In the genomic region with DNA sequence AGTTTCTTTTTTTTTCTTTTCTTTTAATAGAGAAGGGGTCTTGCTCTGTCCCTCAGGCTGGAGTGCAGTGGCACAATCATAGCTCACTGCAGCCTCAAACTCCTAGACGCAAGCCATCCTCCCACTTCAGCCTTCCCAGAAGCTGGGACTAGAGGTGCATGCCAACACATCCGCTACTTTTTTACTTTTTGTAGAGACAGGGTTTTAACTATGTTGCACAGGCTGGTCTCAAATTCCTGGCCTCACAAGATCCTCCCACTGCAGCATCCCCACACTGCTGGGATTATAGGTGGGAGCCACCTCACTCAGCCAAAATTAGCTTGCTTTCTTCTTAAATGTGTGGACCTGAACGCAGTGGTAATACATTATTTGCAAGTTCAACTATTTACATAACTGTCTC, we compare ENCODE assay signal across 13 cellular contexts.
DNase-seq lines count a peak whose midpoint lies in the region; ATAC-seq lines count a peak whose summit lies in the region.
"Had no signal": no experiment of that assay in that cellular context is flagged by ENCODE, and none has a peak within 500 bp of the region (broad histone marks: within the 10 kb centered on the region; RNA-seq: fewer than 3 reads in every experiment).

No MANE protein-coding gene starts in this region.

- WGBS in trophoblast cell (ENCODE audit: extremely low coverage, insufficient coverage, insufficient read length), result no CpG with 5 or more reads among the region's 3 CpGs

- H2BK120ac ChIP-seq in trophoblast cell (ENCODE audit: insufficient read depth, low read length, poor library complexity), result no peak overlapping the region

- H3K36me3 Mint-ChIP-seq in CD4-positive, alpha-beta memory T cell, result peaks cover 20 to 27% of the 10 kb centered on the region in 2 donors
- H3K36me3 Mint-ChIP-seq in activated naive CD8-positive, alpha-beta T cell treated with anti-CD3 and anti-CD28 coated beads, Interleukin-2, amount 50 U/mL, for 24 hours (ENCODE audit: low read depth), result no peaks in the 10 kb centered on the region

- H3K4me3 Mint-ChIP-seq in CD4-positive, alpha-beta memory T cell, result peak overlapping the region; percentile 84 to 98 (median 94)
- peak overlapping the region; percentile 83 for H3K4me3 Mint-ChIP-seq in activated naive CD8-positive, alpha-beta T cell treated with anti-CD3 and anti-CD28 coated beads, Interleukin-2, amount 50 U/mL, for 24 hours

- H3K4me1 ChIP-seq in CD4-positive, alpha-beta memory T cell (ENCODE audit: insufficient read depth, low read length), result peaks cover 98% of the 10 kb centered on the region
- peaks cover 28 to 39% of the 10 kb centered on the region in 2 experiments for H3K4me1 ChIP-seq in trophoblast cell (ENCODE audit: control insufficient read depth in 1 of 2, insufficient read depth in 2 of 2, low read length in 2 of 2)

- peak overlapping the region; percentile 16 for H3K18ac ChIP-seq in trophoblast cell (ENCODE audit: low read length)

- no peak overlapping the region for H3K14ac ChIP-seq in trophoblast cell (ENCODE audit: low read length)

- no peak overlapping the region for H2AK5ac ChIP-seq in trophoblast cell (ENCODE audit: low read length)

- peak overlapping the region; percentile 19 to 40 for H3K4me3 ChIP-seq in CD4-positive, alpha-beta memory T cell (ENCODE audit: low read length in 2 of 2)
- peak overlapping the region; percentile 45 for H3K4me3 ChIP-seq in Jurkat, Clone E6-1 (ENCODE audit: low read length)
- no peak overlapping the region for H3K4me3 ChIP-seq in trophoblast cell (ENCODE audit: low read depth, low read length)
- H3K4me3 ChIP-seq: HAP-1, prostate gland, SK-N-MC had no signal

- H2BK5ac ChIP-seq in trophoblast cell (ENCODE audit: low read depth, low read length, poor library complexity), result no peak overlapping the region

- H3K9me3 Mint-ChIP-seq in CD4-positive, alpha-beta memory T cell, result no peaks in the 10 kb centered on the region
- no peaks in the 10 kb centered on the region for H3K9me3 Mint-ChIP-seq in activated naive CD8-positive, alpha-beta T cell treated with anti-CD3 and anti-CD28 coated beads, Interleukin-2, amount 50 U/mL, for 24 hours
- H3K9me3 Mint-ChIP-seq: memory B cell had no signal

- H4K8ac ChIP-seq in trophoblast cell (ENCODE audit: low read depth, low read length), result no peak overlapping the region

- peak overlapping the region; percentile 39 for H3K4ac ChIP-seq in trophoblast cell (ENCODE audit: low read depth, low read length)

- H2AFZ ChIP-seq in trophoblast cell (ENCODE audit: insufficient read depth, low read length, poor library complexity), result no peak overlapping the region

- H3K27me3 ChIP-seq in CD4-positive, alpha-beta memory T cell (ENCODE audit: insufficient read depth, low read length), result no peaks in the 10 kb centered on the region
- H3K27me3 ChIP-seq in trophoblast cell (ENCODE audit: insufficient read depth, low read length), result no peaks in the 10 kb centered on the region

- H3K27me3 Mint-ChIP-seq in CD4-positive, alpha-beta memory T cell, result no peaks in the 10 kb centered on the region
- H3K27me3 Mint-ChIP-seq in activated naive CD8-positive, alpha-beta T cell treated with anti-CD3 and anti-CD28 coated beads, Interleukin-2, amount 50 U/mL, for 24 hours, result no peaks in the 10 kb centered on the region
- H3K27me3 Mint-ChIP-seq: memory B cell had no signal

- H4K91ac ChIP-seq in trophoblast cell (ENCODE audit: low read depth, low read length), result peak overlapping the region; percentile 7

- ATAC-seq in activated naive CD8-positive, alpha-beta T cell treated with anti-CD3 and anti-CD28 coated beads, Interleukin-2, amount 50 U/mL, for 24 hours, result no peak
- ATAC-seq in GM21360 (IDR thresholded peaks at IDR 0.05; ENCODE audit: unreplicated experiment), result no peak

- H3K36me3 ChIP-seq in CD4-positive, alpha-beta memory T cell (ENCODE audit: insufficient read depth, low read length), result no peaks in the 10 kb centered on the region
- H3K36me3 ChIP-seq in trophoblast cell (ENCODE audit: control insufficient read depth in 1 of 2, insufficient read depth in 2 of 2, low read length in 2 of 2), result no peaks in the 10 kb centered on the region
- H3K36me3 ChIP-seq: HAP-1, prostate gland had no signal

- H3K4me1 Mint-ChIP-seq in CD4-positive, alpha-beta memory T cell, result peaks cover 75 to 97% (median 84%) of the 10 kb centered on the region in 4 donors
- H3K4me1 Mint-ChIP-seq in activated naive CD8-positive, alpha-beta T cell treated with anti-CD3 and anti-CD28 coated beads, Interleukin-2, amount 50 U/mL, for 24 hours, result peaks cover 88% of the 10 kb centered on the region

- no peak overlapping the region for H3K23ac ChIP-seq in trophoblast cell (ENCODE audit: low read length)

- H3K27ac ChIP-seq in CD4-positive, alpha-beta memory T cell (ENCODE audit: low read depth, low read length), result peak overlapping the region; percentile 69
- H3K27ac ChIP-seq in trophoblast cell (ENCODE audit: low read depth, low read length), result peak overlapping the region; percentile 8
- H3K27ac ChIP-seq: SK-N-MC had no signal

- H3K79me2 ChIP-seq in trophoblast cell (ENCODE audit: control insufficient read depth, insufficient read depth, low read length, poor library complexity), result peaks cover 12% of the 10 kb centered on the region

- CTCF ChIA-PET in CD4-positive, alpha-beta memory T cell (lab: Charles Lee; ENCODE audit: partially characterized antibody), result interaction anchor here (0.7 to 1.3 kb wide), 4 partner anchors 9 to 44 kb away, joined by 3 to 5 read pairs (median 4); no protein-coding TSS in a partner anchor

- peak overlapping the region; percentile 89 to 98 (median 95) for H3K27ac Mint-ChIP-seq in CD4-positive, alpha-beta memory T cell
- peak overlapping the region; percentile 94 for H3K27ac Mint-ChIP-seq in activated naive CD8-positive, alpha-beta T cell treated with anti-CD3 and anti-CD28 coated beads, Interleukin-2, amount 50 U/mL, for 24 hours

- H3K9me3 ChIP-seq in CD4-positive, alpha-beta memory T cell (ENCODE audit: control insufficient read depth in 1 of 2, low read length in 2 of 2), result no peaks in the 10 kb centered on the region
- no peaks in the 10 kb centered on the region for H3K9me3 ChIP-seq in trophoblast cell (ENCODE audit: insufficient read depth, low read depth, low read length)
- H3K9me3 ChIP-seq: HAP-1, prostate gland had no signal

- DNase-seq in CD4-positive, alpha-beta memory T cell, result no peak
- no peak for DNase-seq in Jurkat, Clone E6-1 (ENCODE audit: low read depth, low spot score)
- DNase-seq in activated naive CD8-positive, alpha-beta T cell treated with anti-CD3 and anti-CD28 coated beads, Interleukin-2, amount 50 U/mL, for 24 hours, result no peak
- no peak for DNase-seq in trophoblast cell
- DNase-seq in HPDE6-E6E7 (ENCODE audit: extremely low spot score), result no peak
- DNase-seq in NCI-H187 treated with DMSO at 0.1 percent for 48 hours (lab: John Stamatoyannopoulos, UW), result no peak
- DNase-seq: activated CD4-positive, CD25-positive, alpha-beta regulatory T cell; C1 segment of cervical spinal cord had no signal

- peaks cover 30% of the 10 kb centered on the region for H3K79me1 ChIP-seq in trophoblast cell (ENCODE audit: low read length)

- no peak overlapping the region for H4K12ac ChIP-seq in trophoblast cell (ENCODE audit: low read depth, low read length)

- POLR2A ChIA-PET in CD4-positive, alpha-beta memory T cell (lab: Charles Lee; ENCODE audit: partially characterized antibody), result interaction anchor here (0.7 to 18.1 kb wide), 9 partner anchors 10 to 98 kb away, joined by 4 to 409 read pairs (median 48); partner anchors contain the start of gene SERINC5

- no peak overlapping the region for H3K9ac ChIP-seq in trophoblast cell (ENCODE audit: low read length)

- intact Hi-C loops in CD4-positive, alpha-beta memory T cell (cut with micrococcal nuclease), result loop anchor here (5.0 kb wide), 1 partner anchor 63 kb away; no protein-coding TSS in a partner anchor

- no peak overlapping the region for H3K4me2 ChIP-seq in trophoblast cell (ENCODE audit: low read length)

- H2BK12ac ChIP-seq in trophoblast cell (ENCODE audit: low read length), result peak overlapping the region; percentile 46
